ENCODE assay signal across 1 cellular context in genomic region chr2:98691307-98691706, GRCh38.
TF ChIP-seq lines count a peak whose summit lies in the region.

No MANE protein-coding gene starts in this region.

TF ChIP-seq in SK-N-SH, 30 proteins besides CTCF, POLR2A, EP300 and RAD21 (continued from another document):
- TF ChIP-seq ZBTB33 (IDR thresholded peaks at IDR 0.05; ENCODE audit: borderline replicate concordance, low read depth) (no peak), MAX (IDR thresholded peaks at IDR 0.05; ENCODE audit: low read depth) (no peak)
